Comparison of ENCODE assay signal across 8 cellular contexts in the genomic region with DNA sequence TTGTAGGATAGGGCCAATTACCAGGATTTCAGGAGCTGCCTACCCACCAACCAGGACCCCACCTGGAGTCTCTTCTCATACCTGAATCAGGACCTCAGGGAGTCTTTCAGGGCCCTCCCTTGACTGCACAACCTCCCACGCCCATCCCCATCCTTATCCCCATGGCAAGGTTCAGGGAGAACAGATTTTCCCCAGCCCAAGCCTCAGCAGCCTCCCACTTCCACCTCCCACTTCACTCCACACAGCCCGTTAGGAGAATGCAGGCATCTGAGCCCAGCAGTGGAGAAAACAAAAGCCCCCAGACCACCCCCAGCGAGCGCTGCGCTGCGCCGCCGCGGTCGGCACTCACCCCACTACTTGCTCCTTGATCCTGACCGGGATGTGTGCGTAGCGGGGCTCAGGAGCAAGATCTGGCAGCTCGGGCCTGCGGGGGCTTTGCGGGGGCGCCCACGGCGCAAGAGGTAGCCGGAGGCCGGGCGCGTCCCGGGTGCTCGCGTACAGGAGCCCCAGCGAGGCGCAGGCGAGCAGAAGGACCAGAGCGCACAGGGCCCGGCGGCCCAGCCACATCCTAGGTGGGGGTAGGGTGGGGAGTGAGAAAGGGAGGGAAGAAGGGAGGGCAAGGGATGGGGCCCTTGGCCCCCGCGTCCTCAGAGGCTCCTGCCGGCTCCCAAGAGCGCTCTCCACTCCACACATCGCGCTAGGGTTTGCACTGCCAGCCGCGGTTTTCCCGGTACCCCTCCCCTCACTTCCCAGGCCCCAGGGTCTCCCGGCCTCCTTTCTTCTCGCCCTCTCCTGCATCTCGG. TPM values are rescaled to one million over a fixed set of nuclear protein-coding genes. Genes with fewer than 3 reads are reported as not detected.
DNase-seq lines count a peak whose midpoint lies in the region; ATAC-seq and TF ChIP-seq lines count a peak whose summit lies in the region.

No MANE protein-coding gene starts in this region.

- no peak overlapping the region for H4K8ac ChIP-seq in neuronal stem cell (ENCODE audit: low read depth, low read length)

- H3K4me3 ChIP-seq in PC-9 (peak overlapping the region; percentile 64), neuronal stem cell (ENCODE audit: low read length in 2 of 2) (peak overlapping the region; percentile 72 to 77), body of pancreas (no peak overlapping the region)

- H4K91ac ChIP-seq in neuronal stem cell (ENCODE audit: low read depth, low read length, poor library complexity): no peak overlapping the region

- H3K4me2 ChIP-seq in PC-9: peak overlapping the region; percentile 90
- H3K4me2 ChIP-seq in neuronal stem cell (ENCODE audit: insufficient read depth, low read length, poor library complexity, severe bottlenecking): peak overlapping the region; percentile 99

- peak overlapping the region; percentile 47 for H2BK15ac ChIP-seq in neuronal stem cell (ENCODE audit: low read length)

- no peak for TF ChIP-seq POLR2A in body of pancreas (IDR thresholded peaks at IDR 0.05)

- H2AFZ ChIP-seq in PC-9: peak overlapping the region; percentile 95
- peak overlapping the region; percentile 98 for H2AFZ ChIP-seq in neuronal stem cell (ENCODE audit: low read length)

- intact Hi-C loops in PC-9 (cut with micrococcal nuclease; ENCODE audit: unreplicated experiment) (loop anchor here (5.0 kb wide), 2 partner anchors 61 to 169 kb away; a partner anchor contains a TSS), body of pancreas (cut with DNase I) (no loop called here)

- no peaks in the 10 kb centered on the region for H3K36me3 ChIP-seq in PC-9 (ENCODE audit: low read depth)
- H3K36me3 ChIP-seq in neuronal stem cell (replicated peaks in 1 of 2; ENCODE audit: control insufficient read depth in 2 of 2, insufficient read depth in 2 of 2, low read length in 2 of 2): peaks cover 0 to 39% of the 10 kb centered on the region in 2 donors
- no peaks in the 10 kb centered on the region for H3K36me3 ChIP-seq in body of pancreas (replicated peaks in 1 of 2; ENCODE audit: insufficient read depth in 1 of 2, low read depth in 2 of 2)

- no peak overlapping the region for H2BK120ac ChIP-seq in neuronal stem cell (ENCODE audit: low read depth, low read length)

- no peak overlapping the region for H2AK5ac ChIP-seq in neuronal stem cell (ENCODE audit: low read depth, low read length)

- no peaks in the 10 kb centered on the region for H3K79me2 ChIP-seq in PC-9 (ENCODE audit: low read depth)

- BruUV-seq in PC-9 (replicated peaks; lab: Mats Ljungman, UMichigan): no TSS peak

- CTCF ChIA-PET in PC-9 (lab: Charles Lee): no interaction called here

- H3K23ac ChIP-seq in neuronal stem cell (ENCODE audit: low read depth, low read length, poor library complexity): peak overlapping the region; percentile 73

- peak; percentile 75 for DNase-seq in G401 (ENCODE audit: low spot score)
- DNase-seq in PC-9: no peak
- no peak for DNase-seq in neuronal stem cell (ENCODE audit: low spot score)
- DNase-seq in ACHN: no peak
- DNase-seq in LoVo (ENCODE audit: low spot score): no peak
- no peak for DNase-seq in body of pancreas
- no peak for DNase-seq in RKO (ENCODE audit: low spot score)

- H3K9me3 ChIP-seq in PC-9 (ENCODE audit: insufficient read depth, low read depth) (no peaks in the 10 kb centered on the region), neuronal stem cell (replicated peaks in 1 of 2; ENCODE audit: control insufficient read depth in 2 of 2, insufficient read depth in 1 of 2, low read depth in 1 of 2, low read length in 2 of 2) (peaks cover 0 to 3% of the 10 kb centered on the region in 2 donors), body of pancreas (no peaks in the 10 kb centered on the region)

- POLR2A ChIA-PET in PC-9 (lab: Charles Lee; ENCODE audit: unreplicated experiment): no interaction called here

- ATAC-seq in esophagus mucosa (peak; percentile 3), body of pancreas (no peak)

- H3K27me3 ChIP-seq in PC-9 (ENCODE audit: insufficient read depth, low read depth) (no peaks in the 10 kb centered on the region), neuronal stem cell (ENCODE audit: control insufficient read depth in 3 of 3, insufficient read depth in 3 of 3, low read depth in 1 of 3, low read length in 3 of 3) (peaks cover 4 to 62% (median 30%) of the 10 kb centered on the region in 3 experiments), body of pancreas (peaks cover 0 to 25% of the 10 kb centered on the region in 2 donors)

- H3K79me1 ChIP-seq in neuronal stem cell (ENCODE audit: low read depth, low read length): no peaks in the 10 kb centered on the region

- H3K14ac ChIP-seq in neuronal stem cell (ENCODE audit: low read length): peak overlapping the region; percentile 71

- peak overlapping the region; percentile 82 for H3K18ac ChIP-seq in neuronal stem cell (ENCODE audit: low read length)

- H3K27ac ChIP-seq in PC-9 (no peak overlapping the region), neuronal stem cell (replicated peaks; ENCODE audit: low read length) (no peak overlapping the region), body of pancreas (no peak overlapping the region)

- in situ Hi-C loops in G401 (cut with HindIII; ENCODE audit: low sequenced_read_pairs): no loop called here
- in situ Hi-C loops in ACHN (cut with HindIII; ENCODE audit: low pct_ligation_motif_present, low pct_unique_long_range_greater_than_20kb, low sequenced_read_pairs): no loop called here

- no CpG with 5 or more reads among the region's 44 CpGs for WGBS in neuronal stem cell (ENCODE audit: extremely low coverage in 2 of 2, insufficient read length in 2 of 2, insufficient replicate concordance in 1 of 2), 2 donors
- 5 to 11% methylated on average over 38 to 44 of the region's 44 CpGs for WGBS in body of pancreas, 2 donors

- peaks cover 8% of the 10 kb centered on the region; the same call in 1 of the 2 replicates for H3K4me1 ChIP-seq in PC-9 (replicated peaks; ENCODE audit: insufficient read depth)
- H3K4me1 ChIP-seq in neuronal stem cell (ENCODE audit: control insufficient read depth in 2 of 2, insufficient read depth in 1 of 2, low read depth in 1 of 2, low read length in 2 of 2): peaks cover 10 to 16% of the 10 kb centered on the region in 2 donors
- H3K4me1 ChIP-seq in body of pancreas: peaks cover 26% of the 10 kb centered on the region

- no peaks in the 10 kb centered on the region for H3K9me2 ChIP-seq in PC-9 (ENCODE audit: insufficient read depth)

- H2BK5ac ChIP-seq in neuronal stem cell (ENCODE audit: low read length): no peak overlapping the region

- TF ChIP-seq CTCF in PC-9 (conservative IDR thresholded peaks at IDR 0.05): no peak
- no peak for TF ChIP-seq CTCF in body of pancreas (IDR thresholded peaks at IDR 0.05)

- H2BK12ac ChIP-seq in neuronal stem cell (ENCODE audit: low read length): peak overlapping the region; percentile 84

- no peak overlapping the region for H3K4ac ChIP-seq in neuronal stem cell (ENCODE audit: low read length)

- H3F3A ChIP-seq in PC-9 (ENCODE audit: insufficient read depth, low read depth): no peaks in the 10 kb centered on the region

- H4K20me1 ChIP-seq in PC-9 (ENCODE audit: insufficient read depth): no peaks in the 10 kb centered on the region

- H3K9ac ChIP-seq in neuronal stem cell (ENCODE audit: low read depth, low read length, poor library complexity): peak overlapping the region; percentile 84

RNA-seq across cellular contexts. Expression of a gene that starts 1.2 kb away (rescaled TPM):
- 12.4 and 19.8 TPM in 2 replicates for total RNA-seq in G401 (2014; rRNA removed; shearing (Covaris generic))
- total RNA-seq in PC-9 (2021): 15.0 and 17.9 TPM in 2 replicates
- 0.04 TPM for total RNA-seq in esophagus mucosa
- 1.8 TPM for polyA plus RNA-seq in neuronal stem cell (2013, experiment 1 of 2)
- 1.6 TPM for polyA plus RNA-seq in neuronal stem cell (2013, experiment 2 of 2)
- total RNA-seq in body of pancreas: under 1 TPM in 1 of 2 donors, not detected in 1; 0.78 TPM

RNA-seq across cellular contexts. Expression of a gene that starts 20.5 kb away (rescaled TPM):
- total RNA-seq in G401 (2014; rRNA removed; shearing (Covaris generic)): 4.6 and 5.7 TPM in 2 replicates
- total RNA-seq in PC-9 (2021) (12.9 and 18.8 TPM in 2 replicates), esophagus mucosa (1.5 TPM), body of pancreas (10 to 100 TPM; 10.1 to 10.9 TPM)
- 14.2 TPM for polyA plus RNA-seq in neuronal stem cell (2013, experiment 1 of 2)
- polyA plus RNA-seq in neuronal stem cell (2013, experiment 2 of 2): 13.8 TPM

RNA-seq across cellular contexts. Expression of a gene that starts 27.1 kb away (rescaled TPM):
- total RNA-seq in G401 (2014; rRNA removed; shearing (Covaris generic)): 21.9 and 23.0 TPM in 2 replicates
- total RNA-seq in PC-9 (2021) (16.2 and 18.1 TPM in 2 replicates), esophagus mucosa (4.1 TPM), body of pancreas (10 to 100 TPM in 1 of 2 donors, 1 to 10 TPM in 1; 4.6 to 12.2 TPM)
- 66.7 TPM for polyA plus RNA-seq in neuronal stem cell (2013, experiment 1 of 2)
- polyA plus RNA-seq in neuronal stem cell (2013, experiment 2 of 2): 64.9 TPM

RNA-seq across cellular contexts. Expression of a gene that starts 40.8 kb away (rescaled TPM):
- total RNA-seq in G401 (2014; rRNA removed; shearing (Covaris generic)): 19.4 and 25.2 TPM in 2 replicates
- total RNA-seq in PC-9 (2021): 47.7 and 48.7 TPM in 2 replicates
- 35.8 TPM for total RNA-seq in esophagus mucosa
- 9.6 TPM for polyA plus RNA-seq in neuronal stem cell (2013, experiment 1 of 2)
- 9.4 TPM for polyA plus RNA-seq in neuronal stem cell (2013, experiment 2 of 2)
- 10 to 100 TPM; 12.2 to 48.0 TPM for total RNA-seq in body of pancreas

Comparison
In these comparisons a context has a peak if more than half of its experiments do, and no peak if none do; other contexts are left out.
1. H3K4me3 ChIP-seq: peak in PC-9 (single experiment) and neuronal stem cell (2 of 2); none in body of pancreas (0 of 2).